Comparison of ENCODE assay signal across 20 cellular contexts in genomic region chr2:221610249-221610648, GRCh38. TPM values are rescaled to one million over a fixed set of nuclear protein-coding genes. Genes with fewer than 3 reads are reported as not detected.
DNase-seq lines count a peak whose midpoint lies in the region; ATAC-seq, FAIRE-seq and TF ChIP-seq lines count a peak whose summit lies in the region.
"Had no signal": no experiment of that assay in that cellular context is flagged by ENCODE, and none has a peak within 500 bp of the region (broad histone marks: within the 10 kb centered on the region; RNA-seq: fewer than 3 reads in every experiment).

No MANE protein-coding gene starts in this region.

- H2AFZ ChIP-seq in mammary epithelial cell (ENCODE audit: low read depth, low read length) (no peak overlapping the region), H1 (ENCODE audit: low read length) (0 out of 2 replicates have a peak overlapping the region, but pooled peaks have one; percentile 3)
- H2AFZ ChIP-seq: GM23248 had no signal

- TF ChIP-seq POLR2A in H1 (IDR thresholded peaks at IDR 0.05; ENCODE audit: control extremely low read depth in 1 of 2, low read depth in 2 of 2, low read length in 2 of 2): no peak

- H3K27ac ChIP-seq in mammary epithelial cell (ENCODE audit: insufficient read depth, low read depth, low read length) (no peak overlapping the region), H1 (ENCODE audit: low read depth, low read length) (no peak overlapping the region)
- no peak overlapping the region for H3K27ac ChIP-seq in CD8-positive, alpha-beta memory T cell (ENCODE audit: low read depth, low read length)
- H3K27ac ChIP-seq: BLaER1, GM23248 had no signal

- no peak overlapping the region for H2BK120ac ChIP-seq in H1 (replicated peaks; ENCODE audit: low read depth, low read length)

- H3K56ac ChIP-seq in H1 (replicated peaks; ENCODE audit: insufficient read length, low read depth, low read length): no peak overlapping the region

- H3K9ac ChIP-seq in mammary epithelial cell (ENCODE audit: insufficient read depth, low read length): no peak overlapping the region
- H3K9ac ChIP-seq in H1 (replicated peaks in 1 of 4; ENCODE audit: extremely low read depth in 1 of 4, low read depth in 3 of 4, low read length in 3 of 4): no peak overlapping the region
- H3K9ac ChIP-seq: BLaER1, GM23248, SK-N-SH had no signal

- H3K36me3 ChIP-seq in mammary epithelial cell (ENCODE audit: insufficient read depth, low read length) (no peaks in the 10 kb centered on the region), H1 (ENCODE audit: control insufficient read depth in 2 of 4, insufficient read depth in 4 of 4, low read length in 3 of 4) (no peaks in the 10 kb centered on the region)
- H3K36me3 ChIP-seq in CD8-positive, alpha-beta memory T cell (ENCODE audit: insufficient read depth, low read length): no peaks in the 10 kb centered on the region
- H3K36me3 ChIP-seq: BLaER1 had no signal

- no peak overlapping the region for H4K91ac ChIP-seq in H1 (replicated peaks; ENCODE audit: insufficient read length, low read length)

- H2BK20ac ChIP-seq in H1 (ENCODE audit: low read length): no peak overlapping the region

- peaks cover 29% of the 10 kb centered on the region for H3K4me1 Mint-ChIP-seq in MCF 10A (ENCODE audit: insufficient read depth, unreplicated experiment)
- no peaks in the 10 kb centered on the region for H3K4me1 Mint-ChIP-seq in CD8-positive, alpha-beta memory T cell
- H3K4me1 Mint-ChIP-seq: CD4-positive, CD25-positive, alpha-beta regulatory T cell had no signal

- FAIRE-seq in H1 (lab: Jason Lieb, UNC): no peak
- FAIRE-seq: D721Med had no signal

- TF ChIP-seq EP300 in H1 (IDR thresholded peaks at IDR 0.05; ENCODE audit: borderline replicate concordance in 1 of 2, low read depth in 2 of 2, low read length in 2 of 2): no peak

- H3K4me3 ChIP-seq in mammary epithelial cell (replicated peaks in 1 of 3; ENCODE audit: insufficient read depth in 1 of 3, low read depth in 2 of 3, low read length in 3 of 3) (no peak overlapping the region), H1 (ENCODE audit: extremely low read depth in 1 of 4, insufficient read depth in 2 of 4, low read depth in 3 of 4, low read length in 4 of 4) (no peak overlapping the region)
- no peak overlapping the region for H3K4me3 ChIP-seq in CD8-positive, alpha-beta memory T cell (ENCODE audit: low read length)
- H3K4me3 ChIP-seq: BLaER1, GM23248 had no signal

- H3K14ac ChIP-seq in H1 (ENCODE audit: insufficient read length): no peak overlapping the region

- intact Hi-C loops in MCF 10A (cut with micrococcal nuclease): no loop called here
- intact Hi-C loops in mammary epithelial cell (cut with micrococcal nuclease): no loop called here

- no peak overlapping the region for H4K5ac ChIP-seq in H1 (ENCODE audit: insufficient read length, low read depth, low read length)

- H3K18ac ChIP-seq in H1 (ENCODE audit: extremely low read depth, low read length): no peak overlapping the region

- CTCF ChIA-PET in MCF 10A (lab: Yijun Ruan, JAX) (no interaction called here), mammary epithelial cell (lab: Charles Lee; ENCODE audit: low non-redundant PET) (no interaction called here), H1 (lab: Charles Lee; ENCODE audit: partially characterized antibody) (no interaction called here)
- CTCF ChIA-PET in CD8-positive, alpha-beta memory T cell (lab: Charles Lee): no interaction called here

- 93% methylated on average over 2 of the region's 2 CpGs for WGBS in mammary epithelial cell (ENCODE audit: low coverage, missing lambda C conversion rate)
- WGBS in H1 (ENCODE audit: extremely low coverage in 1 of 2, insufficient coverage in 1 of 2, insufficient read length in 1 of 2, insufficient replicate concordance in 2 of 2, low coverage in 1 of 2, low lambda C conversion rate in 2 of 2, missing lambda C conversion rate in 1 of 2), 2 experiments: 90% methylated on average over 2 of the region's 2 CpGs; no CpG with 5 or more reads in 1 of the 2 experiments

- BruUV-seq in MCF 10A (replicated peaks; lab: Mats Ljungman, UMichigan) (no TSS peak), mammary epithelial cell (replicated peaks; lab: Mats Ljungman, UMichigan) (no TSS peak)

- no peak overlapping the region for H4K8ac ChIP-seq in H1 (ENCODE audit: extremely low read depth, insufficient read depth, low read length)

- no peak for TF ChIP-seq CTCF in MCF 10A (IDR thresholded peaks at IDR 0.05; ENCODE audit: unreplicated experiment)
- TF ChIP-seq CTCF in mammary epithelial cell (conservative IDR thresholded peaks at IDR 0.05 in 1 of 2, IDR thresholded peaks at IDR 0.05 in 1 of 2; ENCODE audit: extremely low read depth in 1 of 2, insufficient read depth in 1 of 2, low read depth in 1 of 2, low read length in 2 of 2): no peak
- TF ChIP-seq CTCF in H1 (IDR thresholded peaks at IDR 0.05; ENCODE audit: control extremely low read depth in 1 of 3, insufficient read depth in 1 of 3, low read depth in 1 of 3, low read length in 3 of 3): no peak

- no peaks in the 10 kb centered on the region for H3K9me3 ChIP-seq in mammary epithelial cell (replicated peaks; ENCODE audit: insufficient read depth, low read length)
- no peaks in the 10 kb centered on the region for H3K9me3 ChIP-seq in H1 (ENCODE audit: insufficient read depth in 2 of 2, low read depth in 1 of 2, low read length in 1 of 2)
- no peaks in the 10 kb centered on the region for H3K9me3 ChIP-seq in CD8-positive, alpha-beta memory T cell (ENCODE audit: low read length)
- H3K9me3 ChIP-seq: BLaER1, SK-N-SH had no signal

- H3K79me1 ChIP-seq in H1 (ENCODE audit: low read depth, low read length): no peaks in the 10 kb centered on the region

- H2BK15ac ChIP-seq in H1 (ENCODE audit: low read length): no peak overlapping the region

- no peak for TF ChIP-seq RAD21 in H1 (IDR thresholded peaks at IDR 0.05 in 1 of 2, conservative IDR thresholded peaks at IDR 0.05 in 1 of 2; ENCODE audit: low read depth in 2 of 2, low read length in 2 of 2)

- no peaks in the 10 kb centered on the region for H3K27me3 Mint-ChIP-seq in MCF 10A (ENCODE audit: insufficient read depth, unreplicated experiment)
- peaks cover 9 to 22% of the 10 kb centered on the region in 2 donors for H3K27me3 Mint-ChIP-seq in CD8-positive, alpha-beta memory T cell

- ATAC-seq in HG03520 (IDR thresholded peaks at IDR 0.05; ENCODE audit: unreplicated experiment): no peak
- ATAC-seq: PC-3 had no signal

- H4K20me1 ChIP-seq in mammary epithelial cell (ENCODE audit: insufficient read depth, low read length): no peaks in the 10 kb centered on the region
- H4K20me1 ChIP-seq in H1 (replicated peaks in 1 of 2; ENCODE audit: control insufficient read depth in 1 of 2, insufficient read depth in 2 of 2, low read length in 2 of 2): no peaks in the 10 kb centered on the region
- H4K20me1 ChIP-seq: BLaER1 had no signal

- in situ Hi-C loops in mammary epithelial cell (cut with MboI; ENCODE audit: low sequenced_read_pairs in 2 of 2): loop anchor here in 1 of 2 donors (25.0 kb wide), 1 partner anchor 352 kb away; no protein-coding TSS in a partner anchor

- H3K79me2 ChIP-seq in mammary epithelial cell (ENCODE audit: insufficient read depth, low read length) (no peaks in the 10 kb centered on the region), H1 (ENCODE audit: control insufficient read depth in 1 of 2, insufficient read depth in 2 of 2, low read length in 2 of 2) (no peaks in the 10 kb centered on the region)

- no peak overlapping the region for H2BK5ac ChIP-seq in H1 (ENCODE audit: low read depth, low read length)

- no peak for DNase-seq in MCF 10A (ENCODE audit: unreplicated experiment)
- no peak for DNase-seq in mammary epithelial cell
- peak; percentile 87 for DNase-seq in NCI-H69 (lab: John Stamatoyannopoulos, UW)
- no peak for DNase-seq in H1 (ENCODE audit: low read depth in 1 of 2, low spot score in 2 of 2)
- DNase-seq in CD8-positive, alpha-beta memory T cell: no peak
- DNase-seq in iPS-NIHi7 (ENCODE audit: extremely low spot score): no peak
- DNase-seq: CD4-positive, CD25-positive, alpha-beta regulatory T cell; GM23248; HCEC 1CT; Karpas-422; NCI-H1092 treated with DMSO at 0.1 percent for 48 hours; NCI-H1436; NCI-H187; NCI-H526; PC-3; SK-N-SH had no signal

- peaks cover 6% of the 10 kb centered on the region for H3K36me3 Mint-ChIP-seq in MCF 10A (ENCODE audit: insufficient read depth, unreplicated experiment)
- peaks cover 0 to 2% (median 0%) of the 10 kb centered on the region in 3 donors for H3K36me3 Mint-ChIP-seq in CD8-positive, alpha-beta memory T cell
- H3K36me3 Mint-ChIP-seq: CD4-positive, CD25-positive, alpha-beta regulatory T cell had no signal

- H3K23ac ChIP-seq in H1 (ENCODE audit: insufficient read length): no peak overlapping the region

- peaks cover 7% of the 10 kb centered on the region for H3K9me3 Mint-ChIP-seq in MCF 10A (ENCODE audit: unreplicated experiment)
- H3K9me3 Mint-ChIP-seq in CD8-positive, alpha-beta memory T cell: peaks cover 0 to 1% (median 0%) of the 10 kb centered on the region in 5 donors
- H3K9me3 Mint-ChIP-seq: CD4-positive, CD25-positive, alpha-beta regulatory T cell had no signal

- no peaks in the 10 kb centered on the region for H3K27me3 ChIP-seq in mammary epithelial cell (ENCODE audit: insufficient read depth, low read length)
- no peaks in the 10 kb centered on the region for H3K27me3 ChIP-seq in H1 (replicated peaks in 1 of 4; ENCODE audit: control insufficient read depth in 3 of 4, extremely low read depth in 1 of 4, insufficient read depth in 3 of 4, low read length in 3 of 4)
- no peaks in the 10 kb centered on the region for H3K27me3 ChIP-seq in CD8-positive, alpha-beta memory T cell (ENCODE audit: insufficient read depth, low read length, poor library complexity, severe bottlenecking)
- H3K27me3 ChIP-seq: BLaER1 had no signal

- POLR2A ChIA-PET in MCF 10A (lab: Yijun Ruan, JAX): interaction anchor here (1.0 kb wide), 1 partner anchor 170 kb away, joined by 4 read pairs; no protein-coding TSS in a partner anchor
- POLR2A ChIA-PET in H1 (lab: Charles Lee; ENCODE audit: partially characterized antibody): no interaction called here
- POLR2A ChIA-PET in CD8-positive, alpha-beta memory T cell (lab: Charles Lee): no interaction called here

- H3K4me2 ChIP-seq in mammary epithelial cell (ENCODE audit: insufficient read depth, low read depth, low read length) (no peak overlapping the region), H1 (ENCODE audit: insufficient read depth in 1 of 2, low read depth in 2 of 2, low read length in 2 of 2) (no peak overlapping the region)
- H3K4me2 ChIP-seq: BLaER1, SK-N-SH had no signal

- H3K23me2 ChIP-seq in H1 (ENCODE audit: low read depth, low read length): no peaks in the 10 kb centered on the region

- no peak overlapping the region for H2AK5ac ChIP-seq in H1 (ENCODE audit: low read depth, low read length)

- no peaks in the 10 kb centered on the region for H3K4me1 ChIP-seq in mammary epithelial cell (ENCODE audit: insufficient read depth, low read length)
- peaks cover 0 to 3% (median 1%) of the 10 kb centered on the region in 4 experiments; a peak in 2 of 7 replicates for H3K4me1 ChIP-seq in H1 (replicated peaks in 1 of 4; ENCODE audit: control insufficient read depth in 3 of 4, insufficient read depth in 4 of 4, low read length in 3 of 4)
- no peaks in the 10 kb centered on the region for H3K4me1 ChIP-seq in CD8-positive, alpha-beta memory T cell (ENCODE audit: insufficient read depth, low read length)
- H3K4me1 ChIP-seq: BLaER1 had no signal

- dilution Hi-C loops in mammary epithelial cell (cut with HindIII; ENCODE audit: low sequenced_read_pairs): no loop called here

- no peak overlapping the region for H2BK12ac ChIP-seq in H1 (ENCODE audit: low read depth, low read length)

- H3K4me3 Mint-ChIP-seq in MCF 10A (ENCODE audit: unreplicated experiment): peak overlapping the region; percentile 58
- H3K4me3 Mint-ChIP-seq in CD8-positive, alpha-beta memory T cell: no peak overlapping the region
- H3K4me3 Mint-ChIP-seq: CD4-positive, CD25-positive, alpha-beta regulatory T cell had no signal

- peak overlapping the region; percentile 67 for H3K27ac Mint-ChIP-seq in MCF 10A (ENCODE audit: low read depth, unreplicated experiment)
- H3K27ac Mint-ChIP-seq in CD8-positive, alpha-beta memory T cell: no peak overlapping the region

- H3K4ac ChIP-seq in H1 (replicated peaks; ENCODE audit: insufficient read length, low read depth, low read length): no peak overlapping the region

RNA-seq across cellular contexts. Expression of gene EPHA4, which starts 38.1 kb away (rescaled TPM):
- total RNA-seq in MCF 10A (2022): 1.9 and 2.0 TPM in 2 replicates
- 10 to 100 TPM in 1 of 2 donors, 1 to 10 TPM in 1; 3.9 to 55.5 TPM for total RNA-seq in mammary epithelial cell
- polyA plus RNA-seq in mammary epithelial cell: 2.0 TPM
- polyA minus RNA-seq in mammary epithelial cell: 11.3 TPM
- 4.3 and 5.1 TPM in 2 replicates for total RNA-seq in H1 (2021; fragmentation: NEBNext Ultra II Directional; extraction: Animal tissue kit (Norgen Biotek cat#: 25700))
- polyA plus RNA-seq in H1 (2011; rRNA removed): 5.7 and 6.4 TPM in 2 replicates
- polyA plus RNA-seq in H1 (2011; cell fraction: cytosol; rRNA removed): 6.3 TPM
- 14.7 TPM for polyA plus RNA-seq in H1 (2011; cell fraction: nucleus; rRNA removed)
- polyA plus RNA-seq in H1 (2012, experiment 1 of 2): 4.9 to 11.0 TPM (median 5.6 TPM) in 4 replicates
- 0.33 TPM for polyA plus RNA-seq in H1 (2012, experiment 2 of 2)
- polyA plus RNA-seq in H1 (2013, experiment 1 of 2): 6.8 TPM
- 5.1 TPM for polyA plus RNA-seq in H1 (2013, experiment 2 of 2)
- 20.6 and 27.8 TPM in 2 replicates for polyA minus RNA-seq in H1 (2011; rRNA and poly(A)+ RNA removed)
- 9.3 TPM for polyA minus RNA-seq in H1 (2011; cell fraction: cytosol; rRNA and poly(A)+ RNA removed)
- polyA minus RNA-seq in H1 (2011; cell fraction: nucleus; rRNA and poly(A)+ RNA removed): 31.9 TPM
- 10 to 100 TPM in 1 of 2 experiments, 1 to 10 TPM in 1; 7.8 to 10.2 TPM for total RNA-seq in CD8-positive, alpha-beta memory T cell
- polyA plus RNA-seq in CD8-positive, alpha-beta memory T cell: 19.3 TPM
- total RNA-seq: G401 had no signal
